In genomic region chr6:105204768-105205167, GRCh38 we compare ENCODE assay signal across 1 cellular context.
TF ChIP-seq lines count a peak whose summit lies in the region.

No MANE protein-coding gene starts in this region.

TF ChIP-seq in K562, 482 proteins besides CTCF, POLR2A, EP300 and RAD21:
- TF ChIP-seq ZEB2 (IDR thresholded peaks at IDR 0.05) (no peak), CBX3 (IDR thresholded peaks at IDR 0.05; ENCODE audit: borderline replicate concordance in 1 of 2, low read length in 2 of 2) (no peak), EGR1 (conservative IDR thresholded peaks at IDR 0.05) (no peak), TFE3 (CRISPR knock-in tag; IDR thresholded peaks at IDR 0.05) (peak; percentile 94), ZBTB49 (CRISPR knock-in tag; IDR thresholded peaks at IDR 0.05; ENCODE audit: borderline replicate concordance) (no peak), TOE1 (IDR thresholded peaks at IDR 0.05; ENCODE audit: borderline replicate concordance) (peak; percentile 51; the same call in 1 of the 2 replicates), TOE1 (CRISPR knock-in tag; IDR thresholded peaks at IDR 0.05; ENCODE audit: borderline replicate concordance, low read depth) (no peak), PTRF (tag; IDR thresholded peaks at IDR 0.05) (no peak), DLX4 (CRISPR knock-in tag; IDR thresholded peaks at IDR 0.05) (no peak), KLF16 (IDR thresholded peaks at IDR 0.05) (no peak), NONO (IDR thresholded peaks at IDR 0.05; ENCODE audit: low read depth in 2 of 2, low read length in 1 of 2) (no peak), RAD51 (IDR thresholded peaks at IDR 0.05; ENCODE audit: borderline replicate concordance, low read depth) (peak; percentile 75)
